8 cellular contexts compared by ENCODE assay signal in genomic region chr19:8208119-8208709, GRCh38. TPM values are rescaled to one million over a fixed set of nuclear protein-coding genes. Genes with fewer than 3 reads are reported as not detected.
A peak's percentile ranks its signal among the peaks of the same experiment; 100 is the strongest.
DNase-seq lines count a peak whose midpoint lies in the region; ATAC-seq lines count a peak whose summit lies in the region.

No MANE protein-coding gene starts in this region.

- DNase-seq in NCI-H1417 (lab: John Stamatoyannopoulos, UW) (peak in 2 of 3 experiments; percentile 50 to 53), NCI-H1417 treated with DMSO at 0.1 percent for 48 hours (lab: John Stamatoyannopoulos, UW) (no peak), anterior cingulate cortex (lab: John Stamatoyannopoulos, UW) (peak in 51 of 58 donors; percentile 14 to 75 (median 54)), left kidney (ENCODE audit: low read depth, low spot score) (peak; percentile 44), DMS 273 (lab: John Stamatoyannopoulos, UW; ENCODE audit: unreplicated experiment) (no peak), activated gamma-delta T cell treated with Interleukin-2 at 50 U/mL for 16 hours (no peak)

- ATAC-seq in GM19023 (IDR thresholded peaks at IDR 0.05; ENCODE audit: unreplicated experiment): no peak

- H3K27ac ChIP-seq in temporal lobe (ENCODE audit: low read depth, low read length): peak overlapping the region; percentile 97

RNA-seq across cellular contexts. Expression of gene CERS4, which starts 1.0 kb away (rescaled TPM):
- 56.1 TPM for total RNA-seq in temporal lobe

RNA-seq across cellular contexts. Expression of gene FBN3, which starts 58.8 kb away (rescaled TPM):
- total RNA-seq in temporal lobe: 40.6 TPM

Comparison
In these comparisons a context has a peak if more than half of its experiments do, and no peak if none do; other contexts are left out.
1. DNase-seq: peak in NCI-H1417 (2 of 3), anterior cingulate cortex (51 of 58) and left kidney (single experiment); none in NCI-H1417 treated with DMSO at 0.1 percent for 48 hours (single experiment), DMS 273 (single experiment) and activated gamma-delta T cell treated with Interleukin-2 at 50 U/mL for 16 hours (single experiment).